Comparison of ENCODE assay signal across 9 cellular contexts in the genomic region with DNA sequence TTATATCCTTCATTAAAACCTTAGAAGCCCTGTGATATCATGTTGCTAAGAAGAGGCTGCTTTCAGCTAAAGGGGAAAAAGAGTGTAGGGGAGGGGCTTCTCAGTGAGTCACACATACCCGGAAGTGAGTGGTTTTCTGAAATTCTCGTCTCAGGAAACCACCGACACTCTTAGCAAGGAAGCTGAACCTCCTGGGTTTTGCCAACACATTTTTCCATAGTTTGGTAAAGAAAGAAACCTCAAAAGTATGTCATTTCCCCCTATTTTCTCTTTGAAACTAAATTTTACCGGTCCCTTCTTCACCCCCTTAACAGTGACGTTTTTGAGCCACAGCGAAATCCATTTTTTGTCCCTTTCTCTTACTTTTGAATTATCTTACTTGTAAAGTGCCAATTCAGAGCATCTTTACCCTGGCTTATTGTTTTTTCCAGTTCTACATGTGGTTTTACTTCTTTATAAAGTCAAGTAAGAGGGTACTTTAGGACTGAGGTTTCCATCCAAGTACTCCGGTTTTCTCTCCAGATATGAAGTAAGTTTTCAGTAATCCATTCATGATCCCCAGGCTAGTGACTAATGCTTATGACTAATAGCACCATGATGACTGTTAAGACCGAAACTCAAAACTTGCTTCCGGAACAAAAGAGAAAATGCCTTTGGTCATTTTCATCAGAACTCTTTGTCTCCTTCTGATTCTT.
DNase-seq lines count a peak whose midpoint lies in the region; ATAC-seq and TF ChIP-seq lines count a peak whose summit lies in the region.
"Had no signal": no experiment of that assay in that cellular context is flagged by ENCODE, and none has a peak within 500 bp of the region (broad histone marks: within the 10 kb centered on the region; RNA-seq: fewer than 3 reads in every experiment).

No MANE protein-coding gene starts in this region.

- H3K4me3 ChIP-seq in adrenal gland, result peak overlapping the region in 1 of 4 donors; percentile 49
- no peak overlapping the region for H3K4me3 ChIP-seq in iPS-15b (ENCODE audit: low read depth, low read length)
- H3K4me3 ChIP-seq: HAP-1 had no signal

- DNase-seq in AG08395 (ENCODE audit: low spot score), result peak; percentile 90
- peak; percentile 38 for DNase-seq in GM19238 (ENCODE audit: insufficient read length, low spot score)
- peak; percentile 89 for DNase-seq in SKM-1 treated with dmso at 0.1 percent for 144 hours (lab: John Stamatoyannopoulos, UW; ENCODE audit: unreplicated experiment)
- DNase-seq in adrenal gland, result peak in 6 of 7 donors; percentile 23 to 68 (median 59)
- DNase-seq in stimulated activated CD4-positive, alpha-beta T cell treated with anti-CD3 and anti-CD28 coated beads, Interleukin-1b, Interleukin-23, amount 100 ng/mL, for 24 hours (ENCODE audit: low read depth in 4 of 4, low spot score in 1 of 4), result peak in 3 of 4 experiments; percentile 23 to 49 (median 32)
- DNase-seq in NCI-H510A (lab: John Stamatoyannopoulos, UW), result no peak

- TF ChIP-seq POLR2A in adrenal gland (IDR thresholded peaks at IDR 0.05), result peak in 1 of 2 donors; percentile 44

- H3K4me1 ChIP-seq in adrenal gland (replicated peaks in 1 of 2) (peaks cover 0 to 18% of the 10 kb centered on the region in 2 donors), iPS-15b (ENCODE audit: control insufficient read depth, insufficient read depth, low read length) (peaks cover 10% of the 10 kb centered on the region)

- ATAC-seq in HG03378 (IDR thresholded peaks at IDR 0.05; ENCODE audit: unreplicated experiment), result peak; percentile 88

- H3K9me3 ChIP-seq in adrenal gland (replicated peaks in 1 of 3) (no peaks in the 10 kb centered on the region), iPS-15b (ENCODE audit: control insufficient read depth, insufficient read depth, low read length) (no peaks in the 10 kb centered on the region)
- H3K9me3 ChIP-seq: HAP-1 had no signal

- intact Hi-C loops in adrenal gland (cut with DNase I), result loop anchor here in 1 of 2 donors (10.0 kb wide), 1 partner anchor 274 kb away; no protein-coding TSS in a partner anchor

- H3K9ac ChIP-seq in iPS-15b (ENCODE audit: low read depth, low read length), result peak overlapping the region; percentile 30

- TF ChIP-seq CTCF in adrenal gland (IDR thresholded peaks at IDR 0.05), result no peak

- H3K27ac ChIP-seq in adrenal gland, result peak overlapping the region; percentile 73 to 96 (median 88)

- 21 to 24% (median 22%) methylated on average over 9 of the region's 9 CpGs for WGBS in adrenal gland, 4 donors

- H3K36me3 ChIP-seq in adrenal gland (replicated peaks in 1 of 2), result peaks cover 0 to 7% of the 10 kb centered on the region in 2 donors
- no peaks in the 10 kb centered on the region for H3K36me3 ChIP-seq in iPS-15b (ENCODE audit: control insufficient read depth, insufficient read depth, low read length)
- H3K36me3 ChIP-seq: HAP-1 had no signal

- no peaks in the 10 kb centered on the region for H3K27me3 ChIP-seq in adrenal gland
- H3K27me3 ChIP-seq in iPS-15b (ENCODE audit: control insufficient read depth, insufficient read depth, low read length), result no peaks in the 10 kb centered on the region
